Comparison of ENCODE assay signal across 8 cellular contexts in the genomic region with DNA sequence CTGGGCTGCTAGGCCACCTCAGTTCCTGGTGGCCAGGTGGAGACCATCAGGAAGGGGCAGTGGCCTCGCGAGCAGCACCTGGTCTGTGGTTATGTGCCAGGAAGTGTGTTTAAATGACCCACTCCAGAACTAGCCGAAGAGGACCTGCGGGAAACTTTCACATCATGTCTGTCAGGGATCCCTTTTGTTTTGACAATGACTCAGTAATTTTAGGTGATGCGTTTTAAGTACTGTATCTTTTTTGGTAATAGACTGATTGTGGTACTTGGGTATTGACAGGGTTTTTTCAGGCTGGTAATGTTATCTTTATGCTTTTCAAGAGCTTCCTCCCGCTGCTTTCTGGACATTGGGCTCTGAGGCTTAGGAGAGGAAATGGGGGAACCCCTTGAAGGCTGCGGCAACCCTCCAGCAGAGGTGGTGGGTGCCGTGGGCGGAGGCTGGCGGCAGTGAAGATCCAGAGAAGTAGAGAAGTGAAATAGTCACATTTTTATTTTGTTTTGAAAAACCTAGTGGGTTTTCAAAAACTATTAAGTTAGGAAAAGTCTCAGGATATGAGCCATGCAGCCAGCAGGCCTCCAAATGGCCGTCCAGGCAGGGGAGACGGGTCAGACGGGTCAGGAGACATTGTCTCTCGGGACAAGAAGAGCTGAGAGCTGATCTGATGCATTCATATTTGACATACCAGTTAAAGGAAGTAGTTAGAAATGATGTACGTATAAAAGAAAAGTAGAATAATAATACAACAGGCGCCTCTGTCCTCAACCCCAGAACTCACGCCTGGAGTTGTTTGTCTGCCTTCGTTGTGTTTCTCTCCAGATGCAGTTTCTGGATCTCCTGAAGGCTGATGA. TPM values are rescaled to one million over a fixed set of nuclear protein-coding genes. Genes with fewer than 3 reads are reported as not detected.
DNase-seq lines count a peak whose midpoint lies in the region; ATAC-seq and TF ChIP-seq lines count a peak whose summit lies in the region.

No MANE protein-coding gene starts in this region.

- CTCF ChIA-PET in HEK293 (lab: Yijun Ruan, JAX), result interaction anchor here (0.7 to 2.4 kb wide), 2 partner anchors 15 to 469 kb away, joined by 3 to 8 read pairs; partner anchors contain the start of gene PWWP2B

- H3K4me1 Mint-ChIP-seq in effector memory CD8-positive, alpha-beta T cell (ENCODE audit: low read depth in 2 of 2), result peaks cover 46 to 57% of the 10 kb centered on the region in 2 donors

- H3K27me3 ChIP-seq in thyroid gland, result no peaks in the 10 kb centered on the region

- H3K9me3 Mint-ChIP-seq in effector memory CD8-positive, alpha-beta T cell, result no peaks in the 10 kb centered on the region

- peaks cover 3% of the 10 kb centered on the region for H3K36me3 Mint-ChIP-seq in effector memory CD8-positive, alpha-beta T cell (ENCODE audit: insufficient read depth)

- peak overlapping the region; percentile 61 to 63 for H3K4me3 Mint-ChIP-seq in effector memory CD8-positive, alpha-beta T cell

- 71% methylated on average over 18 of the region's 18 CpGs for WGBS in thyroid gland, 2 donors

- POLR2A ChIA-PET in HEK293 (lab: Yijun Ruan, JAX), result no interaction called here

- ATAC-seq in GM18505 (IDR thresholded peaks at IDR 0.05; ENCODE audit: unreplicated experiment), result peak; percentile 86
- peak; percentile 90 for ATAC-seq in effector memory CD8-positive, alpha-beta T cell (replicated peaks)

- no peak overlapping the region for H3K27ac ChIP-seq in HEK293 (ENCODE audit: extremely low read depth, low read depth, low read length)
- H3K27ac ChIP-seq in thyroid gland, result peak overlapping the region in 1 of 3 donors; percentile 24

- peaks cover 2% of the 10 kb centered on the region; the same call in 1 of the 2 replicates for H3K9me3 ChIP-seq in HEK293 (ENCODE audit: control insufficient read depth, insufficient read depth, low read depth, low read length)
- no peaks in the 10 kb centered on the region for H3K9me3 ChIP-seq in thyroid gland

- H3K4me3 ChIP-seq in HEK293 (ENCODE audit: low read depth, low read length), result no peak overlapping the region
- no peak overlapping the region for H3K4me3 ChIP-seq in thyroid gland (replicated peaks in 1 of 3)

- H3K27me3 Mint-ChIP-seq in effector memory CD8-positive, alpha-beta T cell, result no peaks in the 10 kb centered on the region

- TF ChIP-seq POLR2A in GM18505 (IDR thresholded peaks at IDR 0.05; ENCODE audit: borderline replicate concordance, extremely low read depth, insufficient read depth, insufficient read length), result no peak
- no peak for TF ChIP-seq POLR2A in thyroid gland (IDR thresholded peaks at IDR 0.05)

- in situ Hi-C loops in ACHN (cut with HindIII; ENCODE audit: low pct_ligation_motif_present, low pct_unique_long_range_greater_than_20kb, low sequenced_read_pairs), result no loop called here

- peak overlapping the region; percentile 84 to 90 for H3K27ac Mint-ChIP-seq in effector memory CD8-positive, alpha-beta T cell

- H3K36me3 ChIP-seq in HEK293 (ENCODE audit: control insufficient read depth in 2 of 2, insufficient read depth in 1 of 2, low read length in 2 of 2) (no peaks in the 10 kb centered on the region), thyroid gland (no peaks in the 10 kb centered on the region)

- H3K4me1 ChIP-seq in HEK293 (ENCODE audit: control insufficient read depth, insufficient read depth, low read length), result 0 out of 2 replicates have a peak, but pooled peaks cover 2% of the 10 kb centered on the region
- H3K4me1 ChIP-seq in thyroid gland, result peaks cover 39 to 47% of the 10 kb centered on the region in 2 donors

- TF ChIP-seq CTCF in HEK293 (tag by site-specific recombination; IDR thresholded peaks at IDR 0.05) (no peak), thyroid gland (IDR thresholded peaks at IDR 0.05) (no peak)

- DNase-seq in RPMI8226 (peak; percentile 2), thyroid gland (no peak), middle frontal gyrus (ENCODE audit: extremely low spot score, low spot score) (no peak), ACHN (no peak)
- DNase-seq in effector memory CD8-positive, alpha-beta T cell, result peak; percentile 16 to 25 (median 17)
- peak; percentile 37 to 38 for DNase-seq in stimulated activated CD8-positive, alpha-beta memory T cell treated with anti-CD3 and anti-CD28 coated beads, Interleukin-15, amount 100 ng/mL, for 4 hours (ENCODE audit: low read depth in 2 of 2)

- intact Hi-C loops in thyroid gland (cut with DNase I), result no loop called here

TF ChIP-seq in HEK293, 187 proteins besides CTCF, POLR2A, EP300 and RAD21 (continues in another document):
- TF ChIP-seq, protein P1, sequence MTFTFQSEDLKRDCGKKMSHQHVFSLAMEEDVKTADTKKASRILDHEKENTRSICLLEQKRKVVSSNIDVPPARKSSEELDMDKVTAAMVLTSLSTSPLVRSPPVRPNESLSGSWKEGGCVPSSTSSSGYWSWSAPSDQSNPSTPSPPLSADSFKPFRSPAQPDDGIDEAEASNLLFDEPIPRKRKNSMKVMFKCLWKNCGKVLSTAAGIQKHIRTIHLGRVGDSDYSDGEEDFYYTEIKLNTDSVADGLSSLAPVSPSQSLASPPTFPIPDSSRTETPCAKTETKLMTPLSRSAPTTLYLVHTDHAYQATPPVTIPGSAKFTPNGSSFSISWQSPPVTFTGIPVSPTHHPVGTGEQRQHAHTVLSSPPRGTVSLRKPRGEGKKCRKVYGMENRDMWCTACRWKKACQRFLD (tag by site-specific recombination; IDR thresholded peaks at IDR 0.05), result no peak
- TF ChIP-seq ZNF560 (tag by site-specific recombination; IDR thresholded peaks at IDR 0.05; ENCODE audit: borderline replicate concordance) (no peak), SCRT2 (tag by site-specific recombination; IDR thresholded peaks at IDR 0.05) (no peak), ZEB2 (tag by site-specific recombination; IDR thresholded peaks at IDR 0.05) (0 out of 2 replicates have a peak, but pooled peaks have one; percentile 25), ZNF121 (tag by site-specific recombination; IDR thresholded peaks at IDR 0.05) (no peak), ZNF221 (tag by site-specific recombination; IDR thresholded peaks at IDR 0.05; ENCODE audit: borderline replicate concordance) (no peak), BCL6B (tag by site-specific recombination; IDR thresholded peaks at IDR 0.05) (no peak), SP7 (tag by site-specific recombination; IDR thresholded peaks at IDR 0.05) (no peak), ZBTB49 (tag by site-specific recombination; IDR thresholded peaks at IDR 0.05; ENCODE audit: low read depth) (no peak), ZBTB48 (tag by site-specific recombination; IDR thresholded peaks at IDR 0.05) (peak; percentile 86), ZFHX2 (tag by site-specific recombination; conservative IDR thresholded peaks at IDR 0.05) (peak; percentile 34; the same call in 1 of the 2 replicates), WT1 (tag by site-specific recombination; IDR thresholded peaks at IDR 0.05) (no peak), ZNF549 (tag by site-specific recombination; IDR thresholded peaks at IDR 0.05) (no peak)
- TF ChIP-seq, protein P2, sequence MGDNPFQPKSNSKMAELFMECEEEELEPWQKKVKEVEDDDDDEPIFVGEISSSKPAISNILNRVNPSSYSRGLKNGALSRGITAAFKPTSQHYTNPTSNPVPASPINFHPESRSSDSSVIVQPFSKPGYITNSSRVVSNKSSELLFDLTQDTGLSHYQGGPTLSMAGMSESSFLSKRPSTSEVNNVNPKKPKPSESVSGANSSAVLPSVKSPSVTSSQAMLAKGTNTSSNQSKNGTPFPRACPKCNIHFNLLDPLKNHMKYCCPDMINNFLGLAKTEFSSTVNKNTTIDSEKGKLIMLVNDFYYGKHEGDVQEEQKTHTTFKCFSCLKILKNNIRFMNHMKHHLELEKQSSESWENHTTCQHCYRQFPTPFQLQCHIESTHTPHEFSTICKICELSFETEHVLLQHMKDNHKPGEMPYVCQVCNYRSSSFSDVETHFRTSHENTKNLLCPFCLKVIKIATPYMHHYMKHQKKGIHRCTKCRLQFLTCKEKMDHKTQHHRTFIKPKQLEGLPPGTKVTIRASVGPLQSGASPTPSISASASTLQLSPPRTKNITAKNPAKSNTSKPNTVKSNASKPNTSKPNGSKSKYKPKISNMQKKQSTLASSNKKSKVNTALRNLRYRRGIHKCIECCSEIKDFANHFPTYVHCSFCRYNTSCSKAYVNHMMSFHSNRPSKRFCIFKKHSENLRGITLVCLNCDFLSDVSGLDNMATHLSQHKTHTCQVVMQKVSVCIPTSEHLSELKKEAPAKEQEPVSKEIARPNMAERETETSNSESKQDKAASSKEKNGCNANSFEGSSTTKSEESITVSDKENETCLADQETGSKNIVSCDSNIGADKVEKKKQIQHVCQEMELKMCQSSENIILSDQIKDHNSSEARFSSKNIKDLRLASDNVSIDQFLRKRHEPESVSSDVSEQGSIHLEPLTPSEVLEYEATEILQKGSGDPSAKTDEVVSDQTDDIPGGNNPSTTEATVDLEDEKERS (tag by site-specific recombination; IDR thresholded peaks at IDR 0.05), result no peak

RNA-seq across cellular contexts. Expression of gene PPP2R2D, which starts 27.7 kb away (rescaled TPM):
- 10 to 100 TPM; 32.3 to 38.7 (median 33.9) TPM for total RNA-seq in thyroid gland

RNA-seq across cellular contexts. Expression of gene BNIP3, which starts 53.3 kb away (rescaled TPM):
- 100 to 1,000 TPM in 2 of 4 donors, 10 to 100 TPM in 2; 54.4 to 124 (median 90.2) TPM for total RNA-seq in thyroid gland

Comparison
In these comparisons a context has a peak if more than half of its experiments do, and no peak if none do; other contexts are left out.
1. DNase-seq: peak in RPMI8226 (single experiment), effector memory CD8-positive, alpha-beta T cell (3 of 3) and stimulated activated CD8-positive, alpha-beta memory T cell treated with anti-CD3 and anti-CD28 coated beads, Interleukin-15, amount 100 ng/mL, for 4 hours (2 of 2); none in thyroid gland (0 of 2), middle frontal gyrus (single experiment) and ACHN (single experiment).